21 cellular contexts compared by ENCODE assay signal in the genomic region with DNA sequence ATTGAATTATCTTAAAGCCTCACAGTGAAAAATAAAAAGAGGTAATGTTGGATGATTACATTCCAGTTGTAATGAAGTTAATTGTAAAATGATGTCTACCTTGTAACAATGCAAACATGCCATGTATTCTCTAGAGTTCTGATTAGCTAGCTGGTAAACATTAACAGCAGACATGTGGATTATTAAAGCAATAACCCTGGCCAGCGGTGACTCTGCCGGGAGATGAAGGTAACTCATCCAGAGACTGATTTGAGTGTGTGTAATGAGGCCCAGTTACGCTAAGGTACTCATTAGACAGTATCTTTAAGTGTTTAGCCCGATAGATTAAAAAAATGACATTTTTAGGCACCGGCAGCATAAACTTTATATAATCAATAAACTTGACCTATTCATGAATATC.
"Had no signal": no experiment of that assay in that cellular context is flagged by ENCODE, and none has a peak within 500 bp of the region (broad histone marks: within the 10 kb centered on the region; RNA-seq: fewer than 3 reads in every experiment).

No MANE protein-coding gene starts in this region.

- DNase-seq: activated CD4-positive, alpha-beta T cell treated with anti-CD3 and anti-CD28 coated beads, Interleukin-2, amount 10 ng/mL, durations not matched to agents 24 days and 14 days; activated CD4-positive, CD25-positive, alpha-beta regulatory T cell; activated CD8-positive, alpha-beta T cell treated with anti-CD3 and anti-CD28 coated beads for 36 hours; activated naive CD4-positive, alpha-beta T cell; activated naive CD8-positive, alpha-beta T cell treated with anti-CD3 and anti-CD28 coated beads for 36 hours; activated T-cell treated with anti-CD3 and anti-CD28 coated beads, Interleukin-2, amount 50 U/mL, for 1 hour; amniotic stem cell; dermis blood vessel endothelial cell; effector memory CD8-positive, alpha-beta T cell; foreskin keratinocyte; hypothalamus; left lung; midbrain; stimulated activated CD4-positive, alpha-beta T cell treated with anti-CD3 and anti-CD28 coated beads, Interleukin-2, amount 100 ng/mL, for 24 hours; stimulated activated naive CD8-positive, alpha-beta T cell treated with anti-CD3 and anti-CD28 coated beads, Interleukin-15, Interleukin-2, amounts not matched to agents 100 U/mL and 50 U/mL, for 24 hours; substantia nigra; T-helper 9 cell; transverse colon; uterus had no signal

- FAIRE-seq: keratinocyte had no signal

- ATAC-seq: activated CD8-positive, alpha-beta T cell treated with anti-CD3 and anti-CD28 coated beads for 36 hours; activated T-helper 17 cell treated with anti-CD3 and anti-CD28 coated beads, Interleukin-2, amount 50 U/mL, for 72 hours; effector memory CD8-positive, alpha-beta T cell; foreskin keratinocyte; left lung; stimulated activated naive CD8-positive, alpha-beta T cell treated with anti-CD3 and anti-CD28 coated beads, Interleukin-15, Interleukin-2, amounts not matched to agents 100 U/mL and 50 U/mL, for 24 hours had no signal
